In genomic region chr10:117532451-117533107, GRCh38 we compare ENCODE assay signal across 1 cellular context.
TF ChIP-seq lines count a peak whose summit lies in the region.

No MANE protein-coding gene starts in this region.

TF ChIP-seq in HepG2, 621 proteins besides CTCF, POLR2A, EP300 and RAD21:
- TF ChIP-seq GLI4 (CRISPR knock-in tag; IDR thresholded peaks at IDR 0.05; ENCODE audit: borderline replicate concordance) (no peak), SKIL (CRISPR knock-in tag; IDR thresholded peaks at IDR 0.05; ENCODE audit: borderline replicate concordance) (no peak), ZNF446 (CRISPR knock-in tag; IDR thresholded peaks at IDR 0.05) (no peak), RCOR2 (CRISPR knock-in tag; IDR thresholded peaks at IDR 0.05) (no peak), TARDBP (CRISPR knock-in tag; IDR thresholded peaks at IDR 0.05) (no peak), RXRA (CRISPR knock-in tag; IDR thresholded peaks at IDR 0.05) (no peak), ZNF790 (CRISPR knock-in tag; IDR thresholded peaks at IDR 0.05; ENCODE audit: borderline replicate concordance) (no peak), EZH2 (conservative IDR thresholded peaks at IDR 0.05; ENCODE audit: low read depth, low read length) (0 out of 2 replicates have a peak, but pooled peaks have one; percentile 77), FOXP4 (CRISPR knock-in tag; IDR thresholded peaks at IDR 0.05) (no peak)
